Comparison of ENCODE assay signal across 8 cellular contexts in the genomic region with DNA sequence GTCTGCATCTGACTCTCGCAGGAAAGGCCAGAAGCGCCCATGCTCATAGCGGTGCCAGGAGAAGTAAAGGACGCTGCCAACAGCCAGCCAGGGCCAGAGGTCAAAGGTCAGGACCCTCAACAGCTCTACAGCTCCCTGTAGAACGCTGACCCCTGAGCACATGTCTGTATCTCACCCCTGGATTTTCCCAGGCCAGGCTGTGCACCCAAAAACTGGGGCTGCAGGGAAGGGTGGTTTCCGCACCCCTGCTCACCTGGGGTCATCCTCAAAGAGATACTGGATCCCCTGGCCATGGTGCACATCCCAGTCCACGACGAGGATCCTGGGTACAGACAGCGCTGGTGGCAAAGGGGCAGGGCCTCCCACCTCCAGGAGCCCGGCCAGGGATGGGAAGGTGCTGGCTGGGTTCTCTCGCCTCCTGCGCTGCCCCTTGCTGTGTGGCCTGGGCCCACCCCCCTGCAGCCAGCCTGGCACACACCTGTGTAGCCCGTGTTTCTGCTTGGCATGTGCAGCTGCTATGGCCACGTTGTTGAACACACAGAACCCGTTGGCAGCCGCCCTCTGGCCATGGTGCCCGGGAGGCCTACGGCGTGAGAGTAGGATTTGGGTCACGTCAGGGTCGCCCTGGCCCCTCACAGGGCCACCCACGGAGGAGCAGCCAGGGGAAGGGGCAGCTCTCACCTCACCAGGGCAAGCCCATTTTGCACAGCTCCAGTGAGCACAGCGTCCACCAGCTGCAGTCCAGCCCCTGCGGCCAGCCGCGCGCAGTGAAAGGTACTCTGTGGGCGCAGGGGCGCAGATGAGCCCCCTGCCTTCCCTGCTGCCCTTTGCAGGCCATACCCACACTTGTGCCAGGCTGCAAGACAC. TPM values are rescaled to one million over a fixed set of nuclear protein-coding genes. Genes with fewer than 3 reads are reported as not detected.
DNase-seq lines count a peak whose midpoint lies in the region; ATAC-seq, FAIRE-seq and TF ChIP-seq lines count a peak whose summit lies in the region.
"Had no signal": no experiment of that assay in that cellular context is flagged by ENCODE, and none has a peak within 500 bp of the region (broad histone marks: within the 10 kb centered on the region; RNA-seq: fewer than 3 reads in every experiment).

No MANE protein-coding gene starts in this region.

- no peak overlapping the region for H2AFZ ChIP-seq in HepG2 (ENCODE audit: low read length)

- no peak for ATAC-seq in HepG2
- ATAC-seq in right lobe of liver, result no peak
- no peak for ATAC-seq in HG02884 (IDR thresholded peaks at IDR 0.05; ENCODE audit: unreplicated experiment)
- no peak for ATAC-seq in HG03095 (IDR thresholded peaks at IDR 0.05; ENCODE audit: unreplicated experiment)

- TF ChIP-seq CTCF in HepG2 (CRISPR knock-in tag; IDR thresholded peaks at IDR 0.05) (no peak), right lobe of liver (IDR thresholded peaks at IDR 0.05) (no peak), epithelial cell of proximal tubule (conservative IDR thresholded peaks at IDR 0.05; ENCODE audit: low read depth, low read length) (no peak)

- H4K20me1 ChIP-seq in HepG2 (ENCODE audit: insufficient read depth, low read length), result no peaks in the 10 kb centered on the region

- TF ChIP-seq RAD21 in HepG2 (CRISPR knock-in tag; IDR thresholded peaks at IDR 0.05), result no peak

- TF ChIP-seq EP300 in HepG2 (IDR thresholded peaks at IDR 0.05; ENCODE audit: low read depth in 2 of 2, low read length in 2 of 2) (no peak), HepG2 (CRISPR knock-in tag; IDR thresholded peaks at IDR 0.05; ENCODE audit: borderline replicate concordance) (no peak)

- no TSS peak for BruUV-seq in HepG2 (replicated peaks; lab: Mats Ljungman, UMichigan)

- peaks cover 2 to 9% of the 10 kb centered on the region in 2 experiments; a peak in 2 of 5 replicates for H3K36me3 ChIP-seq in HepG2 (replicated peaks in 1 of 2; ENCODE audit: control insufficient read depth in 1 of 2, insufficient read depth in 2 of 2, low read length in 2 of 2)
- H3K36me3 ChIP-seq in right lobe of liver, result no peaks in the 10 kb centered on the region

- CTCF ChIA-PET in HepG2 (lab: Yijun Ruan, JAX; ENCODE audit: low intra/inter-chr PET ratio, low total read pairs), result interaction anchor here (1.2 kb wide), 1 partner anchor 9 kb away, joined by 4 read pairs; no protein-coding TSS in a partner anchor

- in situ Hi-C loops in HepG2 (cut with HindIII; ENCODE audit: extremely low pct_ligation_motif_present, low pct_unique_long_range_greater_than_20kb), result no loop called here

- FAIRE-seq in HepG2 (lab: Jason Lieb, UNC), result no peak

- 100% methylated on average over 1 of the region's 29 CpGs for WGBS in HepG2 (ENCODE audit: low lambda C conversion rate)
- WGBS in right lobe of liver (ENCODE audit: insufficient coverage, low coverage, low lambda C conversion rate, missing lambda C conversion rate), result no CpG with 5 or more reads among the region's 29 CpGs

- no peak for DNase-seq in HepG2 (ENCODE audit: low spot score)
- DNase-seq in right lobe of liver, result no peak
- no peak for DNase-seq in epithelial cell of proximal tubule (ENCODE audit: low read depth)
- DNase-seq in stimulated activated CD4-positive, alpha-beta T cell treated with anti-CD3 and anti-CD28 coated beads, Interleukin-1b, Interleukin-23, amount 100 ng/mL, for 48 hours, result no peak
- DNase-seq: activated effector memory CD4-positive, alpha-beta T cell treated with Interleukin-2 at 50 U/mL for 16 hours; NCI-H226 had no signal

- intact Hi-C loops in HepG2 (cut with micrococcal nuclease; ENCODE audit: unreplicated experiment) (no loop called here), right lobe of liver (cut with DNase I) (loop anchor here in 1 of 2 donors (5.0 to 10.0 kb wide), 2 partner anchors 93 to 235 kb away; a partner anchor contains a TSS)

- POLR2A ChIA-PET in HepG2 (lab: Yijun Ruan, JAX), result interaction anchor here (1.5 to 2.3 kb wide), 5 partner anchors 8 to 276 kb away, joined by 3 to 7 read pairs (median 4); a partner anchor contains a TSS

- H3K27me3 ChIP-seq in HepG2 (ENCODE audit: control insufficient read depth in 1 of 2, insufficient read depth in 2 of 2, low read length in 2 of 2) (no peaks in the 10 kb centered on the region; a peak in 1 of 5 replicates), right lobe of liver (no peaks in the 10 kb centered on the region)

- H3K79me2 ChIP-seq in HepG2 (ENCODE audit: insufficient read depth, low read length), result peaks cover 13% of the 10 kb centered on the region

- peak overlapping the region in 2 of 3 experiments; percentile 84 to 92; a peak in 4 of 6 replicates for H3K4me3 ChIP-seq in HepG2 (replicated peaks in 1 of 3; ENCODE audit: insufficient read depth in 1 of 3, low read depth in 2 of 3, low read length in 3 of 3)
- H3K4me3 ChIP-seq in right lobe of liver, result peak overlapping the region in 1 of 3 donors; percentile 67
- peak overlapping the region; percentile 82 for H3K4me3 ChIP-seq in epithelial cell of proximal tubule (ENCODE audit: low read depth, low read length)

- H3K27ac ChIP-seq in HepG2 (ENCODE audit: extremely low read length, insufficient read depth, low read length) (no peak overlapping the region), right lobe of liver (no peak overlapping the region)

- H3K9me3 ChIP-seq in HepG2 (ENCODE audit: low read length), result no peaks in the 10 kb centered on the region
- no peaks in the 10 kb centered on the region for H3K9me3 ChIP-seq in right lobe of liver

- TF ChIP-seq POLR2A in HepG2 (IDR thresholded peaks at IDR 0.05; ENCODE audit: insufficient read depth in 1 of 2, low read depth in 2 of 2, low read length in 2 of 2), result no peak
- no peak for TF ChIP-seq POLR2A in right lobe of liver (IDR thresholded peaks at IDR 0.05)

- H3K9ac ChIP-seq in HepG2 (ENCODE audit: insufficient read depth, low read depth, low read length), result peak overlapping the region; percentile 84

- peaks cover 49% of the 10 kb centered on the region for H3K4me1 ChIP-seq in HepG2 (ENCODE audit: insufficient read depth, low read length)
- H3K4me1 ChIP-seq in right lobe of liver, result peaks cover 0 to 37% (median 10%) of the 10 kb centered on the region in 4 donors

- H3K4me2 ChIP-seq in HepG2 (ENCODE audit: low read depth, low read length), result peak overlapping the region; percentile 96

RNA-seq across cellular contexts. Expression of a gene that starts 1.4 kb away (rescaled TPM):
- total RNA-seq in HepG2 (2016; rRNA removed; fragmentation: Illumina TruSeq; extraction: Trizol) (4.0 and 13.9 TPM in 2 replicates), right lobe of liver (10 to 100 TPM; 19.6 to 30.5 (median 23.0) TPM), epithelial cell of proximal tubule (18.8 and 40.6 TPM in 2 replicates)
- total RNA-seq in HepG2 (2016; cell fraction: cytosol; rRNA removed; fragmentation: Illumina TruSeq; extraction: Trizol; ENCODE audit: low read depth), result 7.1 and 8.7 TPM in 2 replicates
- total RNA-seq in HepG2 (2016; cell fraction: insoluble cytoplasmic fraction; rRNA removed; fragmentation: Illumina TruSeq; extraction: Trizol), result 4.1 and 13.9 TPM in 2 replicates
- 4.4 and 4.6 TPM in 2 replicates for total RNA-seq in HepG2 (2016; cell fraction: membrane; rRNA removed; fragmentation: Illumina TruSeq; extraction: Trizol)
- total RNA-seq in HepG2 (2016; cell fraction: nucleus; rRNA removed; fragmentation: Illumina TruSeq; extraction: Trizol), result 23.1 and 23.7 TPM in 2 replicates
- polyA plus RNA-seq in HepG2 (2011; rRNA removed), result 14.9 and 19.7 TPM in 2 replicates
- polyA plus RNA-seq in HepG2 (2011; cell fraction: cytosol; rRNA removed), result 1.8 and 3.9 TPM in 2 replicates
- polyA plus RNA-seq in HepG2 (2011; cell fraction: nucleus; rRNA removed), result 257 and 366 TPM in 2 replicates
- 15.0 and 23.8 TPM in 2 replicates for polyA plus RNA-seq in HepG2 (2012)
- 0.86 TPM in 2 replicates for polyA plus RNA-seq in HepG2 (2016; cell fraction: cytosol; fragmentation: Illumina TruSeq; extraction: Trizol; ENCODE audit: low read depth)
- polyA plus RNA-seq in HepG2 (2016; cell fraction: insoluble cytoplasmic fraction; fragmentation: Illumina TruSeq; extraction: Trizol; ENCODE audit: low read depth), result 3.2 and 5.7 TPM in 2 replicates
- 2.1 TPM in 2 replicates for polyA plus RNA-seq in HepG2 (2016; cell fraction: membrane; fragmentation: Illumina TruSeq; extraction: Trizol; ENCODE audit: low read depth)
- 72.4 and 82.8 TPM in 2 replicates for polyA plus RNA-seq in HepG2 (2016; cell fraction: nucleus; fragmentation: Illumina TruSeq; extraction: Trizol; ENCODE audit: insufficient read depth, low read depth)
- polyA minus RNA-seq in HepG2 (2011; rRNA and poly(A)+ RNA removed; ENCODE audit: low replicate concordance), result 7.7 and 20.9 TPM in 2 replicates
- polyA minus RNA-seq in HepG2 (2011; cell fraction: cytosol; rRNA and poly(A)+ RNA removed), result 3.9 and 4.2 TPM in 2 replicates
- polyA minus RNA-seq in HepG2 (2011; cell fraction: nucleus; rRNA and poly(A)+ RNA removed), result 34.9 and 37.9 TPM in 2 replicates

RNA-seq across cellular contexts. Expression of a gene that starts 4.8 kb away (rescaled TPM):
- total RNA-seq in HepG2 (2016; rRNA removed; fragmentation: Illumina TruSeq; extraction: Trizol), result 5.8 and 15.7 TPM in 2 replicates
- total RNA-seq in HepG2 (2016; cell fraction: cytosol; rRNA removed; fragmentation: Illumina TruSeq; extraction: Trizol; ENCODE audit: low read depth), result 3.8 and 4.4 TPM in 2 replicates
- total RNA-seq in HepG2 (2016; cell fraction: insoluble cytoplasmic fraction; rRNA removed; fragmentation: Illumina TruSeq; extraction: Trizol), result 4.6 and 17.4 TPM in 2 replicates
- 4.6 and 5.1 TPM in 2 replicates for total RNA-seq in HepG2 (2016; cell fraction: membrane; rRNA removed; fragmentation: Illumina TruSeq; extraction: Trizol)
- total RNA-seq in HepG2 (2016; cell fraction: nucleus; rRNA removed; fragmentation: Illumina TruSeq; extraction: Trizol), result 23.1 and 29.5 TPM in 2 replicates
- 14.6 and 23.7 TPM in 2 replicates for polyA plus RNA-seq in HepG2 (2011; rRNA removed)
- polyA plus RNA-seq in HepG2 (2011; cell fraction: cytosol; rRNA removed), result 2.6 and 4.8 TPM in 2 replicates
- 276 and 340 TPM in 2 replicates for polyA plus RNA-seq in HepG2 (2011; cell fraction: nucleus; rRNA removed)
- polyA plus RNA-seq in HepG2 (2012), result 13.4 and 15.8 TPM in 2 replicates
- 0.95 and 1.2 TPM in 2 replicates for polyA plus RNA-seq in HepG2 (2016; cell fraction: cytosol; fragmentation: Illumina TruSeq; extraction: Trizol; ENCODE audit: low read depth)
- 3.6 and 4.4 TPM in 2 replicates for polyA plus RNA-seq in HepG2 (2016; cell fraction: insoluble cytoplasmic fraction; fragmentation: Illumina TruSeq; extraction: Trizol; ENCODE audit: low read depth)
- 0.86 and 2.1 TPM in 2 replicates for polyA plus RNA-seq in HepG2 (2016; cell fraction: membrane; fragmentation: Illumina TruSeq; extraction: Trizol; ENCODE audit: low read depth)
- polyA plus RNA-seq in HepG2 (2016; cell fraction: nucleus; fragmentation: Illumina TruSeq; extraction: Trizol; ENCODE audit: insufficient read depth, low read depth), result 62.8 and 72.9 TPM in 2 replicates
- polyA minus RNA-seq in HepG2 (2011; rRNA and poly(A)+ RNA removed; ENCODE audit: low replicate concordance), result 11.6 and 16.8 TPM in 2 replicates
- 2.7 and 4.0 TPM in 2 replicates for polyA minus RNA-seq in HepG2 (2011; cell fraction: cytosol; rRNA and poly(A)+ RNA removed)
- 32.9 and 40.9 TPM in 2 replicates for polyA minus RNA-seq in HepG2 (2011; cell fraction: nucleus; rRNA and poly(A)+ RNA removed)
- 10 to 100 TPM; 10.4 to 22.6 (median 14.6) TPM for total RNA-seq in right lobe of liver
- total RNA-seq in epithelial cell of proximal tubule, result 19.8 and 26.1 TPM in 2 replicates

RNA-seq across cellular contexts. Expression of a gene that starts 11.9 kb away (rescaled TPM):
- total RNA-seq in HepG2 (2016; rRNA removed; fragmentation: Illumina TruSeq; extraction: Trizol) (15.0 and 23.3 TPM in 2 replicates), right lobe of liver (1 to 10 TPM; 2.1 to 7.6 (median 3.6) TPM), epithelial cell of proximal tubule (33.9 and 56.0 TPM in 2 replicates)
- total RNA-seq in HepG2 (2016; cell fraction: cytosol; rRNA removed; fragmentation: Illumina TruSeq; extraction: Trizol; ENCODE audit: low read depth), result 25.0 and 26.8 TPM in 2 replicates
- 15.4 and 25.6 TPM in 2 replicates for total RNA-seq in HepG2 (2016; cell fraction: insoluble cytoplasmic fraction; rRNA removed; fragmentation: Illumina TruSeq; extraction: Trizol)
- 43.0 and 45.2 TPM in 2 replicates for total RNA-seq in HepG2 (2016; cell fraction: membrane; rRNA removed; fragmentation: Illumina TruSeq; extraction: Trizol)
- 20.3 and 23.6 TPM in 2 replicates for total RNA-seq in HepG2 (2016; cell fraction: nucleus; rRNA removed; fragmentation: Illumina TruSeq; extraction: Trizol)
- polyA plus RNA-seq in HepG2 (2011; rRNA removed), result 22.2 and 22.8 TPM in 2 replicates
- 12.9 and 20.7 TPM in 2 replicates for polyA plus RNA-seq in HepG2 (2011; cell fraction: cytosol; rRNA removed)
- polyA plus RNA-seq in HepG2 (2011; cell fraction: nucleus; rRNA removed), result 115 and 151 TPM in 2 replicates
- polyA plus RNA-seq in HepG2 (2012), result 6.9 and 10.9 TPM in 2 replicates
- 27.8 and 28.1 TPM in 2 replicates for polyA plus RNA-seq in HepG2 (2016; cell fraction: cytosol; fragmentation: Illumina TruSeq; extraction: Trizol; ENCODE audit: low read depth)
- polyA plus RNA-seq in HepG2 (2016; cell fraction: insoluble cytoplasmic fraction; fragmentation: Illumina TruSeq; extraction: Trizol; ENCODE audit: low read depth), result 14.6 and 16.4 TPM in 2 replicates
- polyA plus RNA-seq in HepG2 (2016; cell fraction: membrane; fragmentation: Illumina TruSeq; extraction: Trizol; ENCODE audit: low read depth), result 37.0 and 38.8 TPM in 2 replicates
- 56.9 and 60.1 TPM in 2 replicates for polyA plus RNA-seq in HepG2 (2016; cell fraction: nucleus; fragmentation: Illumina TruSeq; extraction: Trizol; ENCODE audit: insufficient read depth, low read depth)
- 16.5 and 18.7 TPM in 2 replicates for polyA minus RNA-seq in HepG2 (2011; rRNA and poly(A)+ RNA removed; ENCODE audit: low replicate concordance)
- 5.1 and 9.2 TPM in 2 replicates for polyA minus RNA-seq in HepG2 (2011; cell fraction: cytosol; rRNA and poly(A)+ RNA removed)
- polyA minus RNA-seq in HepG2 (2011; cell fraction: nucleus; rRNA and poly(A)+ RNA removed), result 25.6 and 25.8 TPM in 2 replicates

RNA-seq across cellular contexts. Expression of a gene that starts 20.6 kb away (rescaled TPM):
- 0.15 TPM in 1 of 2 replicates, not detected in the other for total RNA-seq in HepG2 (2016; rRNA removed; fragmentation: Illumina TruSeq; extraction: Trizol)
- not detected in 2 replicates for total RNA-seq in HepG2 (2016; cell fraction: cytosol; rRNA removed; fragmentation: Illumina TruSeq; extraction: Trizol; ENCODE audit: low read depth)
- 0.12 and 0.15 TPM in 2 replicates for total RNA-seq in HepG2 (2016; cell fraction: insoluble cytoplasmic fraction; rRNA removed; fragmentation: Illumina TruSeq; extraction: Trizol)
- total RNA-seq in HepG2 (2016; cell fraction: membrane; rRNA removed; fragmentation: Illumina TruSeq; extraction: Trizol), result 0.10 and 0.19 TPM in 2 replicates
- total RNA-seq in HepG2 (2016; cell fraction: nucleus; rRNA removed; fragmentation: Illumina TruSeq; extraction: Trizol), result 0.28 TPM in 1 of 2 replicates, not detected in the other
- polyA plus RNA-seq in HepG2 (2011; rRNA removed), result 0.17 and 0.46 TPM in 2 replicates
- 0.13 and 0.19 TPM in 2 replicates for polyA plus RNA-seq in HepG2 (2011; cell fraction: cytosol; rRNA removed)
- polyA plus RNA-seq in HepG2 (2011; cell fraction: nucleus; rRNA removed), result 1.9 TPM in 2 replicates
- polyA plus RNA-seq in HepG2 (2012), result 0.21 TPM in 1 of 2 replicates, not detected in the other
- polyA plus RNA-seq in HepG2 (2016; cell fraction: cytosol; fragmentation: Illumina TruSeq; extraction: Trizol; ENCODE audit: low read depth), result 0.05 and 0.07 TPM in 2 replicates
- polyA plus RNA-seq in HepG2 (2016; cell fraction: insoluble cytoplasmic fraction; fragmentation: Illumina TruSeq; extraction: Trizol; ENCODE audit: low read depth), result 0.19 and 0.24 TPM in 2 replicates
- 0.13 TPM in 1 of 2 replicates, not detected in the other for polyA plus RNA-seq in HepG2 (2016; cell fraction: membrane; fragmentation: Illumina TruSeq; extraction: Trizol; ENCODE audit: low read depth)
- 0.25 and 0.37 TPM in 2 replicates for polyA plus RNA-seq in HepG2 (2016; cell fraction: nucleus; fragmentation: Illumina TruSeq; extraction: Trizol; ENCODE audit: insufficient read depth, low read depth)
- 0.58 and 0.94 TPM in 2 replicates for polyA minus RNA-seq in HepG2 (2011; rRNA and poly(A)+ RNA removed; ENCODE audit: low replicate concordance)
- not detected in 2 replicates for polyA minus RNA-seq in HepG2 (2011; cell fraction: cytosol; rRNA and poly(A)+ RNA removed)
- 0.13 TPM in 1 of 2 replicates, not detected in the other for polyA minus RNA-seq in HepG2 (2011; cell fraction: nucleus; rRNA and poly(A)+ RNA removed)
- total RNA-seq in right lobe of liver, result 1 to 10 TPM; 1.7 to 6.4 (median 2.5) TPM
- total RNA-seq in epithelial cell of proximal tubule, result 5.4 and 8.4 TPM in 2 replicates

RNA-seq across cellular contexts. Expression of a gene that starts 48.8 kb away (rescaled TPM):
- total RNA-seq in HepG2 (2016; rRNA removed; fragmentation: Illumina TruSeq; extraction: Trizol) (12.5 and 19.0 TPM in 2 replicates), right lobe of liver (10 to 100 TPM; 51.1 to 67.8 (median 59.2) TPM), epithelial cell of proximal tubule (31.0 and 31.1 TPM in 2 replicates)
- 2.8 and 3.8 TPM in 2 replicates for total RNA-seq in HepG2 (2016; cell fraction: cytosol; rRNA removed; fragmentation: Illumina TruSeq; extraction: Trizol; ENCODE audit: low read depth)
- total RNA-seq in HepG2 (2016; cell fraction: insoluble cytoplasmic fraction; rRNA removed; fragmentation: Illumina TruSeq; extraction: Trizol), result 9.4 and 19.8 TPM in 2 replicates
- total RNA-seq in HepG2 (2016; cell fraction: membrane; rRNA removed; fragmentation: Illumina TruSeq; extraction: Trizol), result 6.0 and 7.6 TPM in 2 replicates
- 18.8 and 19.9 TPM in 2 replicates for total RNA-seq in HepG2 (2016; cell fraction: nucleus; rRNA removed; fragmentation: Illumina TruSeq; extraction: Trizol)
- polyA plus RNA-seq in HepG2 (2011; rRNA removed), result 14.4 and 18.7 TPM in 2 replicates
- 10.0 and 18.1 TPM in 2 replicates for polyA plus RNA-seq in HepG2 (2011; cell fraction: cytosol; rRNA removed)
- polyA plus RNA-seq in HepG2 (2011; cell fraction: nucleus; rRNA removed), result 88.6 and 104 TPM in 2 replicates
- polyA plus RNA-seq in HepG2 (2012), result 10.9 and 17.7 TPM in 2 replicates
- 3.5 and 4.0 TPM in 2 replicates for polyA plus RNA-seq in HepG2 (2016; cell fraction: cytosol; fragmentation: Illumina TruSeq; extraction: Trizol; ENCODE audit: low read depth)
- 9.5 and 12.3 TPM in 2 replicates for polyA plus RNA-seq in HepG2 (2016; cell fraction: insoluble cytoplasmic fraction; fragmentation: Illumina TruSeq; extraction: Trizol; ENCODE audit: low read depth)
- polyA plus RNA-seq in HepG2 (2016; cell fraction: membrane; fragmentation: Illumina TruSeq; extraction: Trizol; ENCODE audit: low read depth), result 4.9 and 5.3 TPM in 2 replicates
- 54.2 and 57.7 TPM in 2 replicates for polyA plus RNA-seq in HepG2 (2016; cell fraction: nucleus; fragmentation: Illumina TruSeq; extraction: Trizol; ENCODE audit: insufficient read depth, low read depth)
- 9.7 and 16.7 TPM in 2 replicates for polyA minus RNA-seq in HepG2 (2011; rRNA and poly(A)+ RNA removed; ENCODE audit: low replicate concordance)
- 6.4 and 6.9 TPM in 2 replicates for polyA minus RNA-seq in HepG2 (2011; cell fraction: cytosol; rRNA and poly(A)+ RNA removed)
- polyA minus RNA-seq in HepG2 (2011; cell fraction: nucleus; rRNA and poly(A)+ RNA removed), result 7.5 and 7.7 TPM in 2 replicates
